Comparison of ENCODE assay signal across 8 cellular contexts in the genomic region with DNA sequence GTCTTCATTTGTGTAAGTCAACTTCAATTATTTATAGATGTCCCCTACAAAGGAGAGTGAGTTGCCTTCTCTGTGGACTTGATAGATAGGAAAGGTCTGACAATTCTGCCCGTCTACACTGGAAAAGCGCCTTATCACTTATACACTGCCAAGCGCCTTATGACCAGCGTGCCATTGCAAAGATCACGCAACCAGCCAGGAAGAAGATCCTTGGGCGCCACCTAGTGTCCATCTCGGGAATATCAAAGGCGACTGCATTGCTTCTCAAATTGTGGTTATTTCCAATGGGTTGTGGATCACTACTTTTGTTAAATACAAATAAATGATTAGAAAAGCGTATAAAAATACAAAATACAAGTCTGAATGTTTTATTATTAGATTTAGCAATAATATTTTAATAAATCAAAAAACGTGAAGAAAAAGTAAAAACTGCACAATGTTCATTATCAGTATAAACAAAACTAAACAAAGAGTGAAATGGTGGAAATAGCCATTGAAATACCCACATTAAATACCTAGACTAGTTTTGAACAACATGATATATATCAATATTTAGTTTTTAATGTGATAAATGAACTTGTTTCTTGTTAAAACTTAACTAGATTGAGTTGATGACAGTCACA. TPM values are rescaled to one million over a fixed set of nuclear protein-coding genes. Genes with fewer than 3 reads are reported as not detected.
DNase-seq lines count a peak whose midpoint lies in the region; ATAC-seq, FAIRE-seq and TF ChIP-seq lines count a peak whose summit lies in the region.

No MANE protein-coding gene starts in this region.

- intact Hi-C loops in colonic mucosa (cut with DNase I), result loop anchor here (2.0 to 10.0 kb wide), 2 partner anchors 124 to 378 kb away; no protein-coding TSS in a partner anchor

- FAIRE-seq in GM18507 (lab: Jason Lieb, UNC), result peak; percentile 85

- peak; percentile 62 for ATAC-seq in HG03196 (IDR thresholded peaks at IDR 0.05; ENCODE audit: unreplicated experiment)

- H3K4me1 ChIP-seq in colonic mucosa (no peaks in the 10 kb centered on the region), liver (ENCODE audit: control insufficient read depth in 4 of 4, insufficient read depth in 4 of 4, low read length in 3 of 4) (peaks cover 0 to 3% (median 0%) of the 10 kb centered on the region in 4 donors)

- H3K4me3 ChIP-seq in colonic mucosa (no peak overlapping the region), liver (ENCODE audit: low read depth in 1 of 3, low read length in 3 of 3) (no peak overlapping the region)

- H3K27ac ChIP-seq in colonic mucosa (no peak overlapping the region), liver (ENCODE audit: low read depth in 1 of 2, low read length in 2 of 2) (no peak overlapping the region)

- 5% methylated on average over 10 of the region's 10 CpGs for WGBS in liver

- peak; percentile 94 to 98 for TF ChIP-seq RAD21 in liver (IDR thresholded peaks at IDR 0.05)

- H3K9ac ChIP-seq in colonic mucosa (ENCODE audit: low read depth in 2 of 2, low read length in 2 of 2), result no peak overlapping the region
- H3K9ac ChIP-seq in liver (ENCODE audit: low read depth in 1 of 2, low read length in 2 of 2), result no peak overlapping the region

- no peaks in the 10 kb centered on the region for H3K9me3 ChIP-seq in colonic mucosa
- H3K9me3 ChIP-seq in liver (ENCODE audit: control insufficient read depth in 4 of 4, low read length in 3 of 4), result no peaks in the 10 kb centered on the region

- H3K27me3 ChIP-seq in colonic mucosa (no peaks in the 10 kb centered on the region), liver (ENCODE audit: control insufficient read depth in 4 of 4, insufficient read depth in 4 of 4, low read length in 3 of 4) (no peaks in the 10 kb centered on the region)

- peak; percentile 78 for DNase-seq in A172 (ENCODE audit: low spot score)
- DNase-seq in GM18507 (ENCODE audit: extremely low spot score, insufficient read length, low read depth), result peak; percentile 60
- peak; percentile 47 for DNase-seq in NCI-H510A (lab: John Stamatoyannopoulos, UW)
- DNase-seq in activated CD4-positive, alpha-beta T cell treated with anti-CD3 and anti-CD28 coated beads for 4 hours, result peak; percentile 71 to 88
- DNase-seq in colonic mucosa, result peak; percentile 90
- peak; percentile 73 to 85 (median 80) for DNase-seq in stimulated activated CD4-positive, alpha-beta T cell treated with anti-CD3 and anti-CD28 coated beads, TNF-alpha, amount 100 ng/mL, for 24 hours (ENCODE audit: low read depth in 3 of 3)

- peak; percentile 90 for TF ChIP-seq CTCF in colonic mucosa (IDR thresholded peaks at IDR 0.05)
- peak; percentile 96 for TF ChIP-seq CTCF in liver (IDR thresholded peaks at IDR 0.05; ENCODE audit: low read depth, low read length, missing input control)

- H3K36me3 ChIP-seq in colonic mucosa, result no peaks in the 10 kb centered on the region
- H3K36me3 ChIP-seq in liver (ENCODE audit: control insufficient read depth in 4 of 4, insufficient read depth in 3 of 4, low read depth in 1 of 4, low read length in 3 of 4), result no peaks in the 10 kb centered on the region

TF ChIP-seq in liver, 16 proteins besides CTCF, POLR2A, EP300 and RAD21:
- no peak for TF ChIP-seq SP1 (IDR thresholded peaks at IDR 0.05)
- TF ChIP-seq NR2F2 (IDR thresholded peaks at IDR 0.05), result no peak
- TF ChIP-seq YY1 (IDR thresholded peaks at IDR 0.05), result peak; percentile 40
- TF ChIP-seq, protein P1, sequence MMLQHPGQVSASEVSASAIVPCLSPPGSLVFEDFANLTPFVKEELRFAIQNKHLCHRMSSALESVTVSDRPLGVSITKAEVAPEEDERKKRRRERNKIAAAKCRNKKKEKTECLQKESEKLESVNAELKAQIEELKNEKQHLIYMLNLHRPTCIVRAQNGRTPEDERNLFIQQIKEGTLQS (IDR thresholded peaks at IDR 0.05), result peak; percentile 24
- TF ChIP-seq RXRA (IDR thresholded peaks at IDR 0.05), result peak in 1 of 2 donors; percentile 5
- no peak for TF ChIP-seq FOXA2 (IDR thresholded peaks at IDR 0.05)
- TF ChIP-seq, protein P2, sequence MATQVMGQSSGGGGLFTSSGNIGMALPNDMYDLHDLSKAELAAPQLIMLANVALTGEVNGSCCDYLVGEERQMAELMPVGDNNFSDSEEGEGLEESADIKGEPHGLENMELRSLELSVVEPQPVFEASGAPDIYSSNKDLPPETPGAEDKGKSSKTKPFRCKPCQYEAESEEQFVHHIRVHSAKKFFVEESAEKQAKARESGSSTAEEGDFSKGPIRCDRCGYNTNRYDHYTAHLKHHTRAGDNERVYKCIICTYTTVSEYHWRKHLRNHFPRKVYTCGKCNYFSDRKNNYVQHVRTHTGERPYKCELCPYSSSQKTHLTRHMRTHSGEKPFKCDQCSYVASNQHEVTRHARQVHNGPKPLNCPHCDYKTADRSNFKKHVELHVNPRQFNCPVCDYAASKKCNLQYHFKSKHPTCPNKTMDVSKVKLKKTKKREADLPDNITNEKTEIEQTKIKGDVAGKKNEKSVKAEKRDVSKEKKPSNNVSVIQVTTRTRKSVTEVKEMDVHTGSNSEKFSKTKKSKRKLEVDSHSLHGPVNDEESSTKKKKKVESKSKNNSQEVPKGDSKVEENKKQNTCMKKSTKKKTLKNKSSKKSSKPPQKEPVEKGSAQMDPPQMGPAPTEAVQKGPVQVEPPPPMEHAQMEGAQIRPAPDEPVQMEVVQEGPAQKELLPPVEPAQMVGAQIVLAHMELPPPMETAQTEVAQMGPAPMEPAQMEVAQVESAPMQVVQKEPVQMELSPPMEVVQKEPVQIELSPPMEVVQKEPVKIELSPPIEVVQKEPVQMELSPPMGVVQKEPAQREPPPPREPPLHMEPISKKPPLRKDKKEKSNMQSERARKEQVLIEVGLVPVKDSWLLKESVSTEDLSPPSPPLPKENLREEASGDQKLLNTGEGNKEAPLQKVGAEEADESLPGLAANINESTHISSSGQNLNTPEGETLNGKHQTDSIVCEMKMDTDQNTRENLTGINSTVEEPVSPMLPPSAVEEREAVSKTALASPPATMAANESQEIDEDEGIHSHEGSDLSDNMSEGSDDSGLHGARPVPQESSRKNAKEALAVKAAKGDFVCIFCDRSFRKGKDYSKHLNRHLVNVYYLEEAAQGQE (IDR thresholded peaks at IDR 0.05), result no peak
- no peak for TF ChIP-seq TAF1 (conservative IDR thresholded peaks at IDR 0.05)
TF ChIP-seq in liver: peak in this region for 3.

RNA-seq across cellular contexts. Expression of a gene that starts 27.8 kb away (rescaled TPM):
- total RNA-seq in A172 (2014; rRNA removed; shearing (Covaris generic)), result 553 and 634 TPM in 2 replicates
- total RNA-seq in colonic mucosa, result 100 to 1,000 TPM; 193 to 227 TPM
- total RNA-seq in liver, result 10 to 100 TPM; 51.8 to 57.6 TPM
- 100 to 1,000 TPM in 1 of 2 donors, 10 to 100 TPM in 1; 62.9 to 238 TPM for polyA plus RNA-seq in liver
